12 cellular contexts compared by ENCODE assay signal in the genomic region with DNA sequence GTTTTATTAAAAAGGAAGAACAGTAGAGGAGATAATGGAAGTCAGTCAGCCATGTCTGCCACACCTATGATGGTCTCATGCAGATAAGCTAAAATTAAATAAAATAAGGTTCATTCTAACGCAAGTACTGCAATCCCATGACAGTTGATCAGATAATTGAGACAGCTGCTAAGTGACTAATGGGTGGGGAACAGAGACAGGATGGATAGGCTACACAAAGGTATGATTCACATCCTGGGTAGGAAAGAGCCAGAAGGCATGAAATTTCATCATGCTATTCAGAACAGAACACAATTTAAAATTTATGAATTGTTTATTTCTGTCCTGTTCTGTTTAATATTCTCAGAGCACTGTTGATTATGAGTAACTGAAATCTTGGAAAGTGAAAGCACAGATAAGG.
DNase-seq lines count a peak whose midpoint lies in the region; ATAC-seq and TF ChIP-seq lines count a peak whose summit lies in the region.
"Had no signal": no experiment of that assay in that cellular context is flagged by ENCODE, and none has a peak within 500 bp of the region (broad histone marks: within the 10 kb centered on the region; RNA-seq: fewer than 3 reads in every experiment).

No MANE protein-coding gene starts in this region.

- no peak for TF ChIP-seq CTCF in choroid plexus epithelial cell (conservative IDR thresholded peaks at IDR 0.05; ENCODE audit: low read depth, low read length)

- DNase-seq in DMS53 (lab: John Stamatoyannopoulos, UW) (peak; percentile 19), NCI-H69 (lab: John Stamatoyannopoulos, UW) (peak; percentile 76), choroid plexus epithelial cell (ENCODE audit: low read depth) (peak; percentile 77), myocyte (ENCODE audit: low read depth) (peak; percentile 56), NCI-H2196 treated with DMSO at 0.1 percent for 48 hours (lab: John Stamatoyannopoulos, UW; ENCODE audit: unreplicated experiment) (no peak), NCI-H2107 treated with DMSO at 0.1 percent for 48 hours (lab: John Stamatoyannopoulos, UW; ENCODE audit: unreplicated experiment) (no peak)
- DNase-seq: effector memory CD4-positive, alpha-beta T cell; midbrain had no signal

- ATAC-seq in HG03139 (IDR thresholded peaks at IDR 0.05; ENCODE audit: unreplicated experiment) (no peak), GM19023 (IDR thresholded peaks at IDR 0.05; ENCODE audit: unreplicated experiment) (no peak)
- ATAC-seq: HCT116, WTC11 had no signal

- H3K4me3 ChIP-seq in choroid plexus epithelial cell (ENCODE audit: low read depth, low read length): no peak overlapping the region

Comparison
In these comparisons a context has a peak if more than half of its experiments do, and no peak if none do; other contexts are left out.
1. DNase-seq: peak in DMS53 (single experiment), NCI-H69 (single experiment), choroid plexus epithelial cell (single experiment) and myocyte (single experiment); none in NCI-H2196 treated with DMSO at 0.1 percent for 48 hours (single experiment) and NCI-H2107 treated with DMSO at 0.1 percent for 48 hours (single experiment).